ENCODE assay signal across 8 cellular contexts in the genomic region with DNA sequence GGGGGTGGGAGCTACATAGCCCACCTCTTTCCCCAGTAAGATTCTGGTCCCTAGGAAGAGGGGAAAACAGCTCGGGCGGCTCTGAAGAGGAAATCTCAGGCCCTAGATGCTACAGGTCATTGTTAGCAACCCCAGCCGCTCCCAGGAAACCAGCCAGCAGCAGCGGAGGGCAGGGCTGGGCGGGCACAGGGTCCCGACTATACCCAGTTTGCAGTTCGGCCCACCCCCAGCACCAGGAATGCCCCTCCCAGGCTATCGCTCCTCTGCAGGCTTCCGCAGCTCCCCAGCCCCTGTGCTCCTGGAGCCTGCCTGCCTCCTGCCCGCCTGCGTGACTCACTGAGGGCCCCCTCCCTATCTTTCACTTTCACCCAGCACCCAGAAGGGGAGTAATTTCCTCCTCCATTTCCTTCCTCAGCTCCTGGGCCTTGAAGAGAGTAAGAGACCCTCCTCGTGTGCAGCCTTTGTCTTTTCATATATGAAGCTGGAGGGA. TPM values are rescaled to one million over a fixed set of nuclear protein-coding genes. Genes with fewer than 3 reads are reported as not detected.
DNase-seq lines count a peak whose midpoint lies in the region; ATAC-seq, FAIRE-seq and TF ChIP-seq lines count a peak whose summit lies in the region.

No MANE protein-coding gene starts in this region.

- no peaks in the 10 kb centered on the region for H3K27me3 Mint-ChIP-seq in activated naive CD8-positive, alpha-beta T cell treated with anti-CD3 and anti-CD28 coated beads for 36 hours
- H3K27me3 Mint-ChIP-seq in progenitor cell of endocrine pancreas = no peaks in the 10 kb centered on the region

- H3K27ac ChIP-seq in AG04450 (ENCODE audit: low read depth, low read length) (peak overlapping the region; percentile 80), cardiac muscle cell (peak overlapping the region; percentile 53)

- H3K27me3 ChIP-seq in AG04450 (ENCODE audit: control insufficient read depth, insufficient read depth, low read length) (no peaks in the 10 kb centered on the region), cardiac muscle cell (no peaks in the 10 kb centered on the region)

- FAIRE-seq in H54 (lab: Jason Lieb, UNC) = peak; percentile 55

- TF ChIP-seq CTCF in AG04450 (IDR thresholded peaks at IDR 0.05; ENCODE audit: low read depth, low read length) = no peak
- TF ChIP-seq CTCF in cardiac muscle cell (IDR thresholded peaks at IDR 0.05; ENCODE audit: low read depth, low read length) = no peak
- TF ChIP-seq CTCF in progenitor cell of endocrine pancreas (IDR thresholded peaks at IDR 0.05; ENCODE audit: unreplicated experiment) = no peak

- H3K9me3 ChIP-seq in AG04450 (ENCODE audit: control insufficient read depth, insufficient read depth, low read length) (no peaks in the 10 kb centered on the region; the same call in 1 of the 2 replicates), cardiac muscle cell (ENCODE audit: low read depth) (no peaks in the 10 kb centered on the region)

- peaks cover 17% of the 10 kb centered on the region for H3K36me3 ChIP-seq in cardiac muscle cell

- peaks cover 20% of the 10 kb centered on the region for H3K36me3 Mint-ChIP-seq in activated naive CD8-positive, alpha-beta T cell treated with anti-CD3 and anti-CD28 coated beads for 36 hours
- H3K36me3 Mint-ChIP-seq in progenitor cell of endocrine pancreas (ENCODE audit: insufficient read depth) = peaks cover 3% of the 10 kb centered on the region

- ATAC-seq in HG03039 (IDR thresholded peaks at IDR 0.05; ENCODE audit: unreplicated experiment) = no peak

- peaks cover 41% of the 10 kb centered on the region for H3K4me1 ChIP-seq in cardiac muscle cell (ENCODE audit: low read depth)

- peaks cover 64% of the 10 kb centered on the region for H3K4me1 Mint-ChIP-seq in activated naive CD8-positive, alpha-beta T cell treated with anti-CD3 and anti-CD28 coated beads for 36 hours
- H3K4me1 Mint-ChIP-seq in progenitor cell of endocrine pancreas (ENCODE audit: low read depth) = peaks cover 42% of the 10 kb centered on the region

- CTCF ChIA-PET in AG04450 (lab: Charles Lee) = interaction anchor here (1.5 kb wide), 1 partner anchor 13 kb away, joined by 10 read pairs; no protein-coding TSS in a partner anchor

- no peaks in the 10 kb centered on the region for H3K9me3 Mint-ChIP-seq in activated naive CD8-positive, alpha-beta T cell treated with anti-CD3 and anti-CD28 coated beads for 36 hours
- no peaks in the 10 kb centered on the region for H3K9me3 Mint-ChIP-seq in progenitor cell of endocrine pancreas (ENCODE audit: low read depth)

- H3K4me3 Mint-ChIP-seq in activated naive CD8-positive, alpha-beta T cell treated with anti-CD3 and anti-CD28 coated beads for 36 hours = peak overlapping the region; percentile 79
- H3K4me3 Mint-ChIP-seq in progenitor cell of endocrine pancreas (ENCODE audit: low read depth) = peak overlapping the region; percentile 52

- DNase-seq in AG04450 (ENCODE audit: low read depth, low spot score) (no peak), H54 (ENCODE audit: insufficient read length, low spot score) (peak; percentile 93), SIG-M5 (lab: John Stamatoyannopoulos, UW) (peak; percentile 50), cardiac muscle cell (ENCODE audit: low read depth in 1 of 2, low spot score in 1 of 2) (peak in 1 of 2 donors; percentile 79), progenitor cell of endocrine pancreas (ENCODE audit: low spot score, unreplicated experiment) (no peak), NCI-H1048 (lab: John Stamatoyannopoulos, UW) (no peak)
- DNase-seq in activated naive CD8-positive, alpha-beta T cell treated with anti-CD3 and anti-CD28 coated beads for 36 hours = peak; percentile 81

- peak overlapping the region; percentile 95 for H3K27ac Mint-ChIP-seq in activated naive CD8-positive, alpha-beta T cell treated with anti-CD3 and anti-CD28 coated beads for 36 hours
- H3K27ac Mint-ChIP-seq in progenitor cell of endocrine pancreas = peak overlapping the region; percentile 96

- TF ChIP-seq POLR2A in H54 (IDR thresholded peaks at IDR 0.05; ENCODE audit: low read depth, low read length) = no peak

- POLR2A ChIA-PET in AG04450 (lab: Yijun Ruan, JAX) = interaction anchor here (0.9 to 2.4 kb wide), 6 partner anchors 12 to 44 kb away, joined by 3 to 21 read pairs (median 5); a partner anchor contains a TSS

- H3K4me3 ChIP-seq in AG04450 (ENCODE audit: low read depth, low read length) = peak overlapping the region; percentile 35
- H3K4me3 ChIP-seq in cardiac muscle cell = no peak overlapping the region

RNA-seq across cellular contexts. Expression of a gene that starts 27.2 kb away (rescaled TPM):
- 21.3 and 21.5 TPM in 2 replicates for polyA plus RNA-seq in AG04450 (2011; rRNA removed)
- polyA minus RNA-seq in AG04450 (2011; rRNA and poly(A)+ RNA removed) = 10.9 and 12.6 TPM in 2 replicates
- total RNA-seq in activated naive CD8-positive, alpha-beta T cell treated with anti-CD3 and anti-CD28 coated beads for 36 hours = 10 to 100 TPM; 26.6 to 28.3 TPM
- total RNA-seq in cardiac muscle cell = 37.2 and 39.9 TPM in 2 replicates
- polyA plus RNA-seq in cardiac muscle cell = 72.4 and 77.4 TPM in 2 replicates
- 52.7 and 59.0 TPM in 2 replicates for total RNA-seq in progenitor cell of endocrine pancreas

Comparison
In these comparisons a context has a peak if more than half of its experiments do, and no peak if none do; other contexts are left out.
1. DNase-seq: peak in H54 (single experiment), SIG-M5 (single experiment) and activated naive CD8-positive, alpha-beta T cell treated with anti-CD3 and anti-CD28 coated beads for 36 hours (single experiment); none in AG04450 (single experiment), progenitor cell of endocrine pancreas (single experiment) and NCI-H1048 (single experiment).